ENCODE assay signal across 15 cellular contexts in the genomic region with DNA sequence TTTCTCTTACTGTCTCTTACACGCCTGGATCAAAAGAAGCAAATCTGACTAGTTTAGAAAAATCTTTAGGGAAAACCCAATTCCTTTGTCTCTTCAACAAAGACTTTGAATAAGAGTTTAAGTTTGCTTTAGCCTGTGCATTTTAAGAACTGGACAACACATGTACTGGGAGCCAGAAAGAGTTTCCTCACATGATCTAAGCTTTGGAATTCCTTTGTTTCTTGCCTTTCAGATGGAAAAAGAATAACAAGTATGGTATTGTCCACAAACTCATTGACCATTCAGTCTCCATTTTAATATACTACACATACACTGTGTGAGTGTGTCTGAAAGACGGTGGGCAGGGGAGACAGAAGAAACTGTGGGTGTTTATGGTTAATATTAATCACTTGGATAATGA.
DNase-seq lines count a peak whose midpoint lies in the region; ATAC-seq, FAIRE-seq and TF ChIP-seq lines count a peak whose summit lies in the region.
"Had no signal": no experiment of that assay in that cellular context is flagged by ENCODE, and none has a peak within 500 bp of the region (broad histone marks: within the 10 kb centered on the region; RNA-seq: fewer than 3 reads in every experiment).

No MANE protein-coding gene starts in this region.

- peak overlapping the region; percentile 83 for H3K27ac Mint-ChIP-seq in CD8-positive, alpha-beta T cell
- peak overlapping the region; percentile 95 for H3K27ac Mint-ChIP-seq in neural progenitor cell

- H3K4me1 Mint-ChIP-seq in CD8-positive, alpha-beta T cell (ENCODE audit: low read depth): peaks cover 73% of the 10 kb centered on the region
- H3K4me1 Mint-ChIP-seq in neural progenitor cell: peaks cover 40% of the 10 kb centered on the region

- no peak for DNase-seq in CD8-positive, alpha-beta T cell
- DNase-seq in SK-N-SH (no peak), endothelial cell of umbilical vein (ENCODE audit: low read depth, low spot score) (peak; percentile 55), neural progenitor cell (ENCODE audit: low spot score) (no peak), D341Med (ENCODE audit: low spot score) (no peak), GOT3 (lab: John Stamatoyannopoulos, UW) (no peak), NCI-H748 (lab: John Stamatoyannopoulos, UW; ENCODE audit: unreplicated experiment) (no peak), C1 segment of cervical spinal cord (lab: John Stamatoyannopoulos, UW) (no peak)
- DNase-seq: activated CD4-positive, CD25-positive, alpha-beta regulatory T cell; caudate nucleus; mesendoderm; MV-4-11; stimulated activated CD4-positive, alpha-beta T cell treated with anti-CD3 and anti-CD28 coated beads, Interleukin-4, amount 100 ng/mL, for 4 hours; stomach had no signal

- no peak for FAIRE-seq in endothelial cell of umbilical vein (lab: Jason Lieb, UNC)

- H3K79me2 ChIP-seq in SK-N-SH (ENCODE audit: insufficient read depth): peaks cover 68% of the 10 kb centered on the region
- H3K79me2 ChIP-seq in endothelial cell of umbilical vein (ENCODE audit: control insufficient read depth, insufficient read depth, low read length): no peaks in the 10 kb centered on the region
- H3K79me2 ChIP-seq in neural progenitor cell (ENCODE audit: low read depth): no peaks in the 10 kb centered on the region

- H2AFZ ChIP-seq in SK-N-SH (ENCODE audit: low read depth): no peak overlapping the region
- H2AFZ ChIP-seq in endothelial cell of umbilical vein (ENCODE audit: low read depth, low read length): peak overlapping the region; percentile 19
- peak overlapping the region; percentile 47 for H2AFZ ChIP-seq in neural progenitor cell (replicated peaks)

- H3K9me3 Mint-ChIP-seq in CD8-positive, alpha-beta T cell: no peaks in the 10 kb centered on the region
- peaks cover 2% of the 10 kb centered on the region for H3K9me3 Mint-ChIP-seq in neural progenitor cell

- peak overlapping the region; percentile 46 for H3K4me3 Mint-ChIP-seq in CD8-positive, alpha-beta T cell
- H3K4me3 Mint-ChIP-seq in neural progenitor cell: no peak overlapping the region

- dilution Hi-C loops in endothelial cell of umbilical vein (cut with MboI; ENCODE audit: extremely low pct_ligation_motif_present, low sequenced_read_pairs): no loop called here

- no peak overlapping the region for H3K27ac ChIP-seq in CD8-positive, alpha-beta T cell (ENCODE audit: low read depth, low read length)
- H3K27ac ChIP-seq in SK-N-SH (ENCODE audit: low read depth in 2 of 2, low read length in 1 of 2) (peak overlapping the region; percentile 45 to 71), endothelial cell of umbilical vein (ENCODE audit: insufficient read depth, low read depth, low read length) (no peak overlapping the region), neural progenitor cell (no peak overlapping the region)
- H3K27ac ChIP-seq: BLaER1, stomach had no signal

- CTCF ChIA-PET in CD8-positive, alpha-beta T cell (lab: Charles Lee): no interaction called here
- CTCF ChIA-PET in SK-N-SH (lab: Yijun Ruan, JAX) (interaction anchor here (0.6 to 1.5 kb wide), 3 partner anchors 52 to 206 kb away, joined by 3 to 6 read pairs (median 3); a partner anchor contains a TSS), endothelial cell of umbilical vein (lab: Charles Lee) (interaction anchor here (0.5 to 1.2 kb wide), 4 partner anchors 10 to 206 kb away, joined by 3 read pairs; a partner anchor contains a TSS)

- H3K9me3 ChIP-seq in CD8-positive, alpha-beta T cell (ENCODE audit: low read length): no peaks in the 10 kb centered on the region
- H3K9me3 ChIP-seq in SK-N-SH: no peaks in the 10 kb centered on the region
- no peaks in the 10 kb centered on the region for H3K9me3 ChIP-seq in endothelial cell of umbilical vein (replicated peaks; ENCODE audit: control insufficient read depth, insufficient read depth, low read length)
- H3K9me3 ChIP-seq in neural progenitor cell (ENCODE audit: low read depth): no peaks in the 10 kb centered on the region
- H3K9me3 ChIP-seq: BLaER1, stomach had no signal

- TF ChIP-seq EP300 in SK-N-SH (IDR thresholded peaks at IDR 0.05; ENCODE audit: borderline replicate concordance in 1 of 2, low read depth in 1 of 2, low read length in 1 of 2): no peak

- H3F3A ChIP-seq in SK-N-SH (replicated peaks; ENCODE audit: insufficient read depth) (peaks cover 8% of the 10 kb centered on the region), neural progenitor cell (ENCODE audit: low read depth) (no peaks in the 10 kb centered on the region)

- no peak overlapping the region for H3K4me3 ChIP-seq in CD8-positive, alpha-beta T cell (ENCODE audit: low read depth, low read length)
- H3K4me3 ChIP-seq in SK-N-SH (ENCODE audit: low read depth in 2 of 2, low read length in 1 of 2): no peak overlapping the region
- H3K4me3 ChIP-seq in endothelial cell of umbilical vein (replicated peaks in 1 of 3; ENCODE audit: insufficient read depth in 1 of 3, low read depth in 1 of 3, low read length in 3 of 3): no peak overlapping the region
- no peak overlapping the region for H3K4me3 ChIP-seq in neural progenitor cell
- H3K4me3 ChIP-seq: BLaER1, stomach had no signal

- intact Hi-C loops in CD8-positive, alpha-beta T cell (cut with DNase I, micrococcal nuclease): loop anchor here in 1 of 2 experiments (2.0 to 5.0 kb wide), 3 partner anchors 15 to 65 kb away; no protein-coding TSS in a partner anchor
- intact Hi-C loops in endothelial cell of umbilical vein (cut with micrococcal nuclease): no loop called here

- peaks cover 53% of the 10 kb centered on the region for H3K4me1 ChIP-seq in CD8-positive, alpha-beta T cell (ENCODE audit: insufficient read depth, low read length)
- H3K4me1 ChIP-seq in SK-N-SH (ENCODE audit: control insufficient read depth in 1 of 2, insufficient read depth in 2 of 2, low read depth in 1 of 2, low read length in 1 of 2): peaks cover 2 to 32% of the 10 kb centered on the region in 2 experiments; a peak in 3 of 4 replicates
- peaks cover 13% of the 10 kb centered on the region for H3K4me1 ChIP-seq in endothelial cell of umbilical vein (ENCODE audit: control insufficient read depth, extremely low read depth, insufficient read depth, low read length)
- peaks cover 23% of the 10 kb centered on the region for H3K4me1 ChIP-seq in neural progenitor cell
- H3K4me1 ChIP-seq: BLaER1 had no signal

- 92% methylated on average over 2 of the region's 2 CpGs for WGBS in SK-N-SH (ENCODE audit: low lambda C conversion rate)

- H3K36me3 ChIP-seq in CD8-positive, alpha-beta T cell (ENCODE audit: insufficient read depth, low read length): no peaks in the 10 kb centered on the region
- peaks cover 7 to 16% of the 10 kb centered on the region in 2 experiments for H3K36me3 ChIP-seq in SK-N-SH (replicated peaks in 1 of 2; ENCODE audit: control insufficient read depth in 1 of 2, insufficient read depth in 2 of 2, low read length in 1 of 2)
- no peaks in the 10 kb centered on the region for H3K36me3 ChIP-seq in endothelial cell of umbilical vein (ENCODE audit: control insufficient read depth in 2 of 2, extremely low read depth in 1 of 2, insufficient read depth in 2 of 2, low read length in 2 of 2)
- H3K36me3 ChIP-seq in neural progenitor cell: no peaks in the 10 kb centered on the region
- H3K36me3 ChIP-seq: BLaER1, stomach had no signal

- no peaks in the 10 kb centered on the region for H3K27me3 ChIP-seq in CD8-positive, alpha-beta T cell (ENCODE audit: insufficient read depth, low read length)
- no peaks in the 10 kb centered on the region for H3K27me3 ChIP-seq in SK-N-SH (ENCODE audit: insufficient read depth)
- no peaks in the 10 kb centered on the region for H3K27me3 ChIP-seq in endothelial cell of umbilical vein (ENCODE audit: control insufficient read depth in 2 of 2, insufficient read depth in 2 of 2, low read length in 2 of 2)
- no peaks in the 10 kb centered on the region for H3K27me3 ChIP-seq in neural progenitor cell
- H3K27me3 ChIP-seq: BLaER1, stomach had no signal

- peaks cover 31% of the 10 kb centered on the region for H3K36me3 Mint-ChIP-seq in CD8-positive, alpha-beta T cell
- H3K36me3 Mint-ChIP-seq in neural progenitor cell: peaks cover 8% of the 10 kb centered on the region

- no peak for ATAC-seq in CD8-positive, alpha-beta T cell

- H4K20me1 ChIP-seq in SK-N-SH (ENCODE audit: insufficient read depth) (no peaks in the 10 kb centered on the region), endothelial cell of umbilical vein (replicated peaks; ENCODE audit: control insufficient read depth, extremely low read depth, insufficient read depth, low read length) (no peaks in the 10 kb centered on the region), neural progenitor cell (ENCODE audit: low read depth) (no peaks in the 10 kb centered on the region)
- H4K20me1 ChIP-seq: BLaER1 had no signal

- H3K9me2 ChIP-seq in SK-N-SH: no peaks in the 10 kb centered on the region

- no peak for TF ChIP-seq CTCF in CD8-positive, alpha-beta T cell (IDR thresholded peaks at IDR 0.05)
- no peak for TF ChIP-seq CTCF in SK-N-SH (IDR thresholded peaks at IDR 0.05)
- no peak for TF ChIP-seq CTCF in endothelial cell of umbilical vein (IDR thresholded peaks at IDR 0.05; ENCODE audit: extremely low read depth in 1 of 2, insufficient read depth in 1 of 2, low read depth in 1 of 2, low read length in 2 of 2)
- no peak for TF ChIP-seq CTCF in neural progenitor cell (IDR thresholded peaks at IDR 0.05)

- TF ChIP-seq RAD21 in SK-N-SH (IDR thresholded peaks at IDR 0.05; ENCODE audit: low read length): no peak

- no peak for TF ChIP-seq POLR2A in endothelial cell of umbilical vein (IDR thresholded peaks at IDR 0.05; ENCODE audit: low read depth, low read length)

- H3K4me2 ChIP-seq in SK-N-SH: no peak overlapping the region
- H3K4me2 ChIP-seq in endothelial cell of umbilical vein (ENCODE audit: insufficient read depth, low read length): no peak overlapping the region
- H3K4me2 ChIP-seq in neural progenitor cell: no peak overlapping the region
- H3K4me2 ChIP-seq: BLaER1 had no signal

- H3K27me3 Mint-ChIP-seq in CD8-positive, alpha-beta T cell (ENCODE audit: low read depth): no peaks in the 10 kb centered on the region
- no peaks in the 10 kb centered on the region for H3K27me3 Mint-ChIP-seq in neural progenitor cell (ENCODE audit: insufficient read depth, low read depth)

- H3K9me1 ChIP-seq in endothelial cell of umbilical vein (replicated peaks; ENCODE audit: control insufficient read depth, extremely low read depth, insufficient read depth, low read length): no peaks in the 10 kb centered on the region

- POLR2A ChIA-PET in CD8-positive, alpha-beta T cell (lab: Charles Lee): no interaction called here
- POLR2A ChIA-PET in SK-N-SH (lab: Yijun Ruan, JAX) (no interaction called here), endothelial cell of umbilical vein (lab: Charles Lee) (no interaction called here)

- H3K9ac ChIP-seq in SK-N-SH: no peak overlapping the region
- no peak overlapping the region for H3K9ac ChIP-seq in endothelial cell of umbilical vein (replicated peaks; ENCODE audit: extremely low read depth, insufficient read depth, low read length)
- no peak overlapping the region for H3K9ac ChIP-seq in neural progenitor cell
- H3K9ac ChIP-seq: BLaER1 had no signal

- BruUV-seq in endothelial cell of umbilical vein (replicated peaks; lab: Mats Ljungman, UMichigan): no TSS peak

TF ChIP-seq in SK-N-SH, 30 proteins besides CTCF, POLR2A, EP300 and RAD21 (continues in another document):
- TF ChIP-seq SMC3 (IDR thresholded peaks at IDR 0.05; ENCODE audit: low read depth, low read length): no peak

TF ChIP-seq in endothelial cell of umbilical vein, 7 proteins besides CTCF, POLR2A, EP300 and RAD21 (continues in another document):
- no peak for TF ChIP-seq POLR2AphosphoS5 (IDR thresholded peaks at IDR 0.05; ENCODE audit: insufficient read depth, low read depth, low read length)

Comparison
In these comparisons a context has a peak if more than half of its experiments do, and no peak if none do; other contexts are left out.
1. H3K27ac ChIP-seq: peak in SK-N-SH (2 of 2); none in CD8-positive, alpha-beta T cell (single experiment), endothelial cell of umbilical vein (single experiment) and neural progenitor cell (single experiment).